In the genomic region with DNA sequence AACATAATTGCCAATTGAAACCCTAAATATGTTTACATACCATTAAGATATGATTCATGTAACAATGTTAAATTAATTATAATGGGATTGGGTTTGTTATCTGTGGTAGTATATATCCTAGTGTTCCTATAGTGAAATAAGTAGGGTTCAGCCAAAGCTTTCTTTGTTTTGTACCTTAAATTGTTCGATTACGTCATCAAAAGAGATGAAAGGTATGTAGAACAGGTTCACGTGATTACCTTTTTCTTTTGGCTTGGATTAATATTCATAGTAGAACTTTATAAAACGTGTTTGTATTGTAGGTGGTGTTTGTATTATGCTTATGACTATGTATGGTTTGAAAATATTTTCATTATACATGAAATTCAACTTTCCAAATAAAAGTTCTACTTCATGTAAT, we compare ENCODE assay signal across 35 cellular contexts.
"Had no signal": no experiment of that assay in that cellular context is flagged by ENCODE, and none has a peak within 500 bp of the region (broad histone marks: within the 10 kb centered on the region; RNA-seq: fewer than 3 reads in every experiment).

No MANE protein-coding gene starts in this region.

- H3K4me3 ChIP-seq: MG63 had no signal

- DNase-seq: MG63, MM.1S, MV-4-11, NCI-H1048, NCI-H1092, NCI-H1092 treated with DMSO at 0.1 percent for 48 hours, NCI-H1105, NCI-H1105 treated with DMSO at 0.1 percent for 48 hours, NCI-H1417, NCI-H1417 treated with DMSO at 0.1 percent for 48 hours, NCI-H1436, NCI-H1436 treated with DMSO at 0.1 percent for 48 hours, NCI-H146, NCI-H1694, NCI-H1694 treated with DMSO at 0.1 percent for 48 hours, NCI-H187, NCI-H187 treated with DMSO at 0.1 percent for 48 hours, NCI-H1930, NCI-H2029, NCI-H2029 treated with DMSO at 0.1 percent for 48 hours, NCI-H2081, NCI-H2081 treated with DMSO at 0.1 percent for 48 hours, NCI-H2107, NCI-H2171, NCI-H2171 treated with DMSO at 0.1 percent for 48 hours, NCI-H2227 treated with DMSO at 0.1 percent for 48 hours, NCI-H226, NCI-H345, NCI-H446, NCI-H446 treated with DMSO at 0.1 percent for 48 hours, NCI-H510A, NCI-H510A treated with DMSO at 0.1 percent for 48 hours, NCI-H524, NCI-H524 treated with DMSO at 0.1 percent for 48 hours, NCI-H526 had no signal

- H3K36me3 ChIP-seq: MG63 had no signal

- H3K27me3 ChIP-seq: MG63 had no signal

- H3K9me3 ChIP-seq: MG63 had no signal
